Comparison of ENCODE assay signal across 8 cellular contexts in the genomic region with DNA sequence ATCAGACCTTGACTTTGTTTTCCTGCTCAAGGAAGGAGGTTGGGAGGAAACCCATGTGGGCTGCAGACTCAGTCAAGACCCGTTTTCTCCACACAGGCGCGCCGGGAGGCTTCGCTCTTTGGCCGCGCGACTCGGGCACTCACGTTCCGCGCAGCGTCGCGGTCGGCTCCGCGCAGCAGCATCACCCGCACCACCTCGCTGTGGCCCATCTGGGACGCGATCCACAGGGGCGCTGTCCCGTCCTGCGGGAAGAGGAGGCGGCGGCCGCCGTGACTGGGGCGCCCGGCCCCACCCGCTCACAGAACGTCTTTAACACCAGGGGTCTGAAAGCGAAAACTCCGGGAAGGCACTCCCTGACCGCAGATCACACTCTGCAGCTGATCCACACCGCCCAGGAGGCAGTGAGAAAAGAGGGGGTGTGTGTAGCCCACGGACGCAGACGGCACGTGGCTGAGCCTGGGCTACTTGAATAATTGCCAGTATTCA. TPM values are rescaled to one million over a fixed set of nuclear protein-coding genes. Genes with fewer than 3 reads are reported as not detected.
DNase-seq lines count a peak whose midpoint lies in the region; ATAC-seq, FAIRE-seq and TF ChIP-seq lines count a peak whose summit lies in the region.

No MANE protein-coding gene starts in this region.

- DNase-seq in Right ventricle myocardium inferior (ENCODE audit: missing footprints), result peak; percentile 68
- DNase-seq in cardiac septum (ENCODE audit: low spot score), result no peak
- DNase-seq in Panc1 (ENCODE audit: low read depth, low spot score), result no peak
- no peak for DNase-seq in epithelial cell of proximal tubule (ENCODE audit: low read depth)
- no peak for DNase-seq in RCC 7860 (ENCODE audit: low spot score)
- DNase-seq in NCI-H1436 treated with DMSO at 0.1 percent for 48 hours (lab: John Stamatoyannopoulos, UW), result no peak

- peaks cover 13% of the 10 kb centered on the region for H3K4me1 ChIP-seq in Panc1 (ENCODE audit: control insufficient read depth, insufficient read depth, low read length)

- H3K27me3 Mint-ChIP-seq in nephron (ENCODE audit: low read depth), result peaks cover 47% of the 10 kb centered on the region

- no peaks in the 10 kb centered on the region; the same call in 1 of the 2 replicates for H3K27me3 ChIP-seq in Panc1 (ENCODE audit: control insufficient read depth, insufficient read depth, low read length)

- H3K4me3 ChIP-seq in Panc1 (ENCODE audit: low read depth in 2 of 2, low read length in 2 of 2), result peak overlapping the region; percentile 30 to 53
- peak overlapping the region; percentile 57 for H3K4me3 ChIP-seq in epithelial cell of proximal tubule (ENCODE audit: low read depth, low read length)

- H3K27ac Mint-ChIP-seq in nephron, result no peak overlapping the region

- TF ChIP-seq CTCF in Panc1 (IDR thresholded peaks at IDR 0.05) (no peak), epithelial cell of proximal tubule (conservative IDR thresholded peaks at IDR 0.05; ENCODE audit: low read depth, low read length) (no peak), nephron (IDR thresholded peaks at IDR 0.05; ENCODE audit: unreplicated experiment in 3 of 3) (no peak)

- intact Hi-C loops in Right ventricle myocardium inferior (cut with DNase I) (no loop called here), cardiac septum (cut with DNase I) (no loop called here), Panc1 (cut with micrococcal nuclease; ENCODE audit: unreplicated experiment) (no loop called here)

- no peaks in the 10 kb centered on the region for H3K9me3 ChIP-seq in Panc1 (ENCODE audit: control insufficient read depth, insufficient read depth, low read depth, low read length)

- in situ Hi-C loops in Panc1 (cut with HindIII; ENCODE audit: low pct_unique_long_range_greater_than_20kb, low sequenced_read_pairs), result no loop called here

- H3K36me3 ChIP-seq in Panc1 (ENCODE audit: control insufficient read depth, insufficient read depth, low read length), result no peaks in the 10 kb centered on the region

- peak; percentile 61 for ATAC-seq in Right ventricle myocardium inferior
- peak; percentile 60 for ATAC-seq in Panc1
- no peak for ATAC-seq in HG03139 (IDR thresholded peaks at IDR 0.05; ENCODE audit: unreplicated experiment)

- H3K27ac ChIP-seq in Panc1 (ENCODE audit: low read length), result no peak overlapping the region

- peaks cover 9% of the 10 kb centered on the region for H3K4me1 Mint-ChIP-seq in nephron

- no TSS peak for BruUV-seq in Panc1 (replicated peaks; lab: Mats Ljungman, UMichigan)

- no peaks in the 10 kb centered on the region for H3K9me3 Mint-ChIP-seq in nephron

- CTCF ChIA-PET in Panc1 (lab: Charles Lee), result no interaction called here

- POLR2A ChIA-PET in Panc1 (lab: Charles Lee), result no interaction called here

- H3K4me3 Mint-ChIP-seq in nephron, result peak overlapping the region; percentile 71 to 74 (median 73)

- FAIRE-seq in RCC 7860 (lab: Jason Lieb, UNC), result no peak

- H3K36me3 Mint-ChIP-seq in nephron (ENCODE audit: low read depth), result no peaks in the 10 kb centered on the region

RNA-seq across cellular contexts. Expression of gene NPC1, which starts 33.1 kb away (rescaled TPM):
- total RNA-seq in Right ventricle myocardium inferior, result 10.9 TPM
- 16.0 TPM for total RNA-seq in cardiac septum
- total RNA-seq in Panc1 (2021; ENCODE audit: unreplicated experiment), result 92.7 TPM
- polyA plus RNA-seq in Panc1 (2012; ENCODE audit: insufficient read length), result 60.3 TPM
- total RNA-seq in epithelial cell of proximal tubule, result 54.8 and 69.5 TPM in 2 replicates

RNA-seq across cellular contexts. Expression of gene ANKRD29, which starts 43.3 kb away (rescaled TPM):
- total RNA-seq in Right ventricle myocardium inferior (6.8 TPM), cardiac septum (3.9 TPM), Panc1 (2021; ENCODE audit: unreplicated experiment) (0.67 TPM), epithelial cell of proximal tubule (1.2 and 2.7 TPM in 2 replicates)
- 0.96 TPM for polyA plus RNA-seq in Panc1 (2012; ENCODE audit: insufficient read length)
